ENCODE assay signal across 8 cellular contexts in genomic region chrX:136711147-136711546, GRCh38.
DNase-seq lines count a peak whose midpoint lies in the region; ATAC-seq, FAIRE-seq and TF ChIP-seq lines count a peak whose summit lies in the region.

No MANE protein-coding gene starts in this region.

- H3K9me3 ChIP-seq in right atrium auricular region: no peaks in the 10 kb centered on the region
- no peaks in the 10 kb centered on the region for H3K9me3 ChIP-seq in adipocyte (ENCODE audit: control insufficient read depth, low read length)
- no peaks in the 10 kb centered on the region for H3K9me3 ChIP-seq in keratinocyte (ENCODE audit: control insufficient read depth, low read depth, low read length)
- no peaks in the 10 kb centered on the region for H3K9me3 ChIP-seq in upper lobe of right lung

- ATAC-seq in Right ventricle myocardium superior (ENCODE audit: poor library complexity) (peak; percentile 76), upper lobe of right lung (peak; percentile 70), GM18520 (IDR thresholded peaks at IDR 0.05; ENCODE audit: unreplicated experiment) (no peak), GM19328 (IDR thresholded peaks at IDR 0.05; ENCODE audit: unreplicated experiment) (no peak)

- no peaks in the 10 kb centered on the region for H3K79me2 ChIP-seq in keratinocyte (ENCODE audit: control insufficient read depth, insufficient read depth, low read length)

- TF ChIP-seq CTCF in right atrium auricular region (IDR thresholded peaks at IDR 0.05): peak in 1 of 2 donors; percentile 60
- peak; percentile 14 to 66 (median 21) for TF ChIP-seq CTCF in keratinocyte (optimal IDR thresholded peaks at IDR 0.05 in 1 of 3, IDR thresholded peaks at IDR 0.05 in 1 of 3, conservative IDR thresholded peaks at IDR 0.05 in 1 of 3; ENCODE audit: extremely low read depth in 1 of 3, insufficient read depth in 2 of 3, low read length in 3 of 3)
- TF ChIP-seq CTCF in upper lobe of right lung (IDR thresholded peaks at IDR 0.05): peak; percentile 40

- H3K4me1 ChIP-seq in right atrium auricular region (no peaks in the 10 kb centered on the region), adipocyte (ENCODE audit: control insufficient read depth, insufficient read depth, low read length) (peaks cover 19% of the 10 kb centered on the region), keratinocyte (ENCODE audit: control insufficient read depth, extremely low read depth, insufficient read depth, low read length) (no peaks in the 10 kb centered on the region), upper lobe of right lung (peaks cover 5% of the 10 kb centered on the region)

- H2AFZ ChIP-seq in keratinocyte (ENCODE audit: control insufficient read depth, low read length): no peak overlapping the region

- H3K27ac ChIP-seq in right atrium auricular region: no peak overlapping the region
- no peak overlapping the region for H3K27ac ChIP-seq in keratinocyte (ENCODE audit: control insufficient read depth, insufficient read depth, low read length)
- H3K27ac ChIP-seq in upper lobe of right lung: no peak overlapping the region

- H3K9ac ChIP-seq in adipocyte (ENCODE audit: low read length): peak overlapping the region; percentile 13
- no peak overlapping the region for H3K9ac ChIP-seq in keratinocyte (ENCODE audit: control insufficient read depth, extremely low read depth, insufficient read depth, low read length)

- H3K4me3 ChIP-seq in right atrium auricular region: no peak overlapping the region
- H3K4me3 ChIP-seq in adipocyte (ENCODE audit: low read length): no peak overlapping the region
- no peak overlapping the region for H3K4me3 ChIP-seq in keratinocyte (ENCODE audit: control insufficient read depth in 2 of 3, extremely low read depth in 1 of 3, insufficient read depth in 2 of 3, low read depth in 1 of 3, low read length in 3 of 3)
- H3K4me3 ChIP-seq in upper lobe of right lung: no peak overlapping the region

- no peak for FAIRE-seq in keratinocyte (lab: Jason Lieb, UNC)

- intact Hi-C loops in Right ventricle myocardium superior (cut with DNase I) (no loop called here), upper lobe of right lung (cut with DNase I) (no loop called here)

- no peaks in the 10 kb centered on the region for H4K20me1 ChIP-seq in keratinocyte (ENCODE audit: control insufficient read depth, extremely low read depth, insufficient read depth, low read length)

- no peaks in the 10 kb centered on the region for H3K9me1 ChIP-seq in keratinocyte (ENCODE audit: control insufficient read depth, extremely low read depth, insufficient read depth, low read length)

- no peak for DNase-seq in Right ventricle myocardium superior
- no peak for DNase-seq in right atrium auricular region (ENCODE audit: low spot score)
- DNase-seq in NCI-H1092 treated with DMSO at 0.1 percent for 48 hours (lab: John Stamatoyannopoulos, UW): peak; percentile 17
- peak; percentile 60 for DNase-seq in adipocyte (ENCODE audit: low read depth)
- no peak for DNase-seq in keratinocyte (ENCODE audit: low read depth, low spot score)
- no peak for DNase-seq in upper lobe of right lung

- no peaks in the 10 kb centered on the region for H3K36me3 ChIP-seq in right atrium auricular region
- peaks cover 8% of the 10 kb centered on the region for H3K36me3 ChIP-seq in adipocyte (ENCODE audit: control insufficient read depth, insufficient read depth, low read length, severe bottlenecking)
- H3K36me3 ChIP-seq in keratinocyte (ENCODE audit: control insufficient read depth in 2 of 2, extremely low read depth in 1 of 2, insufficient read depth in 2 of 2, low read length in 2 of 2): no peaks in the 10 kb centered on the region
- no peaks in the 10 kb centered on the region for H3K36me3 ChIP-seq in upper lobe of right lung

- H3K27me3 ChIP-seq in right atrium auricular region: no peaks in the 10 kb centered on the region
- no peaks in the 10 kb centered on the region for H3K27me3 ChIP-seq in adipocyte (replicated peaks; ENCODE audit: control insufficient read depth, insufficient read depth, low read length)
- H3K27me3 ChIP-seq in keratinocyte (ENCODE audit: control insufficient read depth, extremely low read depth, insufficient read depth, low read length): no peaks in the 10 kb centered on the region
- no peaks in the 10 kb centered on the region for H3K27me3 ChIP-seq in upper lobe of right lung

- dilution Hi-C loops in keratinocyte (cut with MboI; ENCODE audit: extremely low pct_ligation_motif_present, low sequenced_read_pairs): no loop called here

- H3K4me2 ChIP-seq in keratinocyte (ENCODE audit: control insufficient read depth, extremely low read depth, insufficient read depth, low read depth, low read length): no peak overlapping the region

Comparison
In these comparisons a context has a peak if more than half of its experiments do, and no peak if none do; other contexts are left out.
1. ATAC-seq: peak in Right ventricle myocardium superior (single experiment) and upper lobe of right lung (single experiment); none in GM18520 (single experiment) and GM19328 (single experiment).
2. DNase-seq: peak in NCI-H1092 treated with DMSO at 0.1 percent for 48 hours (single experiment) and adipocyte (single experiment); none in Right ventricle myocardium superior (single experiment), right atrium auricular region (single experiment), keratinocyte (single experiment) and upper lobe of right lung (single experiment).